8 cellular contexts compared by ENCODE assay signal in genomic region chr12:68611094-68611818, GRCh38. TPM values are rescaled to one million over a fixed set of nuclear protein-coding genes. Genes with fewer than 3 reads are reported as not detected.
DNase-seq lines count a peak whose midpoint lies in the region; ATAC-seq and TF ChIP-seq lines count a peak whose summit lies in the region.

No MANE protein-coding gene starts in this region.

- DNase-seq in GM12865 (ENCODE audit: low read depth) (peak; percentile 65), HEK293T (ENCODE audit: extremely low spot score) (peak; percentile 48), NAMALWA (ENCODE audit: low spot score) (peak; percentile 62), choroid plexus epithelial cell (ENCODE audit: low read depth) (peak; percentile 74), kidney epithelial cell (ENCODE audit: low read depth) (no peak)
- DNase-seq in activated CD4-positive, alpha-beta T cell treated with anti-CD3 and anti-CD28 coated beads for 1 hour = peak; percentile 23
- DNase-seq in stimulated activated CD4-positive, alpha-beta T cell treated with anti-CD3 and anti-CD28 coated beads, Interleukin-12 subunit alpha, Interleukin-12 subunit beta, amount 100 ng/mL, for 4 hours = peak; percentile 25

- H3K27me3 ChIP-seq in kidney epithelial cell (ENCODE audit: control insufficient read depth, insufficient read depth, low read length) = no peaks in the 10 kb centered on the region

- TF ChIP-seq CTCF in GM12865 (IDR thresholded peaks at IDR 0.05; ENCODE audit: insufficient read depth, low read depth, low read length, missing control alignments) = no peak
- TF ChIP-seq CTCF in choroid plexus epithelial cell (conservative IDR thresholded peaks at IDR 0.05; ENCODE audit: low read depth, low read length) = peak; percentile 16
- no peak for TF ChIP-seq CTCF in kidney epithelial cell (IDR thresholded peaks at IDR 0.05; ENCODE audit: insufficient read depth, low read length, poor library complexity, severe bottlenecking)

- CTCF ChIA-PET in HEK293T (lab: Yijun Ruan, JAX) = interaction anchor here (0.7 kb wide), 1 partner anchor 58 kb away, joined by 3 read pairs; no protein-coding TSS in a partner anchor

- peak overlapping the region; percentile 79 for H3K4me3 ChIP-seq in GM12865 (ENCODE audit: low read depth, low read length)
- H3K4me3 ChIP-seq in choroid plexus epithelial cell (ENCODE audit: low read depth, low read length) = peak overlapping the region; percentile 91
- H3K4me3 ChIP-seq in kidney epithelial cell (ENCODE audit: low read depth, low read length) = peak overlapping the region; percentile 67

- no peaks in the 10 kb centered on the region for H3K36me3 ChIP-seq in kidney epithelial cell (ENCODE audit: control insufficient read depth, insufficient read depth, low read length)

- ATAC-seq in HG03565 (IDR thresholded peaks at IDR 0.05; ENCODE audit: unreplicated experiment) = no peak

- POLR2A ChIA-PET in HEK293T (lab: Yijun Ruan, JAX) = interaction anchor here (0.6 to 2.0 kb wide), 10 partner anchors 10 to 255 kb away, joined by 3 to 10 read pairs (median 4); partner anchors contain the start of genes NUP107 and SLC35E3

TF ChIP-seq in HEK293T, 16 proteins besides CTCF, POLR2A, EP300 and RAD21:
- TF ChIP-seq SUZ12 (IDR thresholded peaks at IDR 0.05) = no peak
- no peak for TF ChIP-seq FOXM1 (IDR thresholded peaks at IDR 0.05; ENCODE audit: borderline replicate concordance)
- TF ChIP-seq LEF1 (IDR thresholded peaks at IDR 0.05; ENCODE audit: borderline replicate concordance) = no peak
- no peak for TF ChIP-seq CTBP1 (IDR thresholded peaks at IDR 0.05; ENCODE audit: borderline replicate concordance)
- TF ChIP-seq ZNF384 (IDR thresholded peaks at IDR 0.05) = no peak
- no peak for TF ChIP-seq ELF4 (IDR thresholded peaks at IDR 0.05)
- TF ChIP-seq TARDBP (IDR thresholded peaks at IDR 0.05) = no peak
- no peak for TF ChIP-seq FOXK2 (IDR thresholded peaks at IDR 0.05)
- TF ChIP-seq PKNOX1 (IDR thresholded peaks at IDR 0.05) = no peak
- TF ChIP-seq FOXA1 (IDR thresholded peaks at IDR 0.05) = no peak
- TF ChIP-seq L3MBTL2 (conservative IDR thresholded peaks at IDR 0.05) = no peak
- TF ChIP-seq SP1 (IDR thresholded peaks at IDR 0.05) = no peak
- no peak for TF ChIP-seq NFRKB (IDR thresholded peaks at IDR 0.05)
- no peak for TF ChIP-seq ARNT (IDR thresholded peaks at IDR 0.05)

RNA-seq across cellular contexts. Expression of gene RAP1B, which starts 0.6 kb away (rescaled TPM):
- total RNA-seq in kidney epithelial cell = 194 and 197 TPM in 2 replicates
